13 cellular contexts compared by ENCODE assay signal in the genomic region with DNA sequence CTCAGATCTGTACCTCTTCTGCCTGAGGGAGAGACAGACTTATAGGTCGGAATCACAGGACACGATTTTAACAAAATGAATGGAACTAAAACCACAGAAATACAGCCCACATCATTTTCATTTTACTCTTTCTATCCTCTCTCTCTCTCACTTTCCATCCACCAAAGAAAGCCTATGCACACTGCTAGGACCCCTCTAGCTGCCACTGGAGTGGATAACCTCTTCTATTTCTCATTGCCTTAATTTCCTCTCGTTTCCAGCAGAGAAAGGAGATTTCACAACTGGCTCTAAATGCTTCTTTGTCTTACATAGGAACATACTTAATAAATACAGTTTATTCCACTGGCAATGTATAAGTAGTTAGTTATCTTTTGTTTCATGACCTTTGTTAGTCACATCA.
"Had no signal": no experiment of that assay in that cellular context is flagged by ENCODE, and none has a peak within 500 bp of the region (broad histone marks: within the 10 kb centered on the region; RNA-seq: fewer than 3 reads in every experiment).

No MANE protein-coding gene starts in this region.

- H3K36me3 ChIP-seq: adrenal gland, right atrium auricular region, tibial artery, vagina had no signal

- H2AFZ ChIP-seq: hepatocyte had no signal

- H3K4me3 ChIP-seq: adrenal gland, hepatocyte, right atrium auricular region, tibial artery, vagina had no signal

- H3K79me2 ChIP-seq: hepatocyte had no signal

- H3K27me3 ChIP-seq: adrenal gland, hepatocyte, right atrium auricular region, tibial artery, vagina had no signal

- H3K4me2 ChIP-seq: hepatocyte had no signal

- FAIRE-seq: endometrium, small intestine had no signal

- DNase-seq: activated CD4-positive, alpha-beta T cell treated with anti-CD3 and anti-CD28 coated beads, Interleukin-2, amount 10 ng/mL, durations not matched to agents 24 days and 14 days; activated naive CD4-positive, alpha-beta T cell treated with anti-CD3 and anti-CD28 coated beads, Interleukin-2, amount 10 ng/mL, durations not matched to agents 7 days and 5 days; activated T-cell treated with anti-CD3 and anti-CD28 coated beads for 4 hours; adrenal gland; cerebellar nuclear complex; small intestine; T-helper 1 cell; tibial artery had no signal

- ATAC-seq: activated T-helper 17 cell treated with anti-CD3 and anti-CD28 coated beads, Interleukin-2, amount 50 U/mL, for 72 hours had no signal

- H3K9me3 ChIP-seq: vagina had no signal

- H3K27ac ChIP-seq: adrenal gland, hepatocyte, right atrium auricular region, tibial artery, vagina had no signal

- H3K4me1 ChIP-seq: adrenal gland, right atrium auricular region, tibial artery, vagina had no signal
